Comparison of ENCODE assay signal across 8 cellular contexts in genomic region chr17:7572588-7573323, GRCh38. TPM values are rescaled to one million over a fixed set of nuclear protein-coding genes. Genes with fewer than 3 reads are reported as not detected.
DNase-seq lines count a peak whose midpoint lies in the region; ATAC-seq and FAIRE-seq lines count a peak whose summit lies in the region.

No MANE protein-coding gene starts in this region.

- peak overlapping the region; percentile 98 for H3K27ac Mint-ChIP-seq in activated T-cell treated with anti-CD3 and anti-CD28 coated beads, Interleukin-2, amount 50 U/mL, for 72 hours
- peak overlapping the region; percentile 100 for H3K27ac Mint-ChIP-seq in stimulated activated naive B cell treated with anti-CD40 and anti-IgM and Interleukin-4, amounts not matched to agents 10 μg/mL and 1 μg/mL and 100 μg/mL, for 72 hours

- peak; percentile 87 for FAIRE-seq in RCC 7860 (lab: Jason Lieb, UNC)

- peaks cover 55 to 67% of the 10 kb centered on the region in 2 donors for H3K36me3 ChIP-seq in muscle layer of duodenum (ENCODE audit: control insufficient read depth in 1 of 2, insufficient read depth in 2 of 2, low read length in 2 of 2)

- H3K27ac ChIP-seq in muscle layer of duodenum (ENCODE audit: low read length), result peak overlapping the region; percentile 98

- no peaks in the 10 kb centered on the region for H3K9me3 ChIP-seq in muscle layer of duodenum (ENCODE audit: control insufficient read depth in 1 of 2, low read length in 2 of 2)

- peak overlapping the region; percentile 98 to 99 for H3K4me3 Mint-ChIP-seq in activated T-cell treated with anti-CD3 and anti-CD28 coated beads, Interleukin-2, amount 50 U/mL, for 72 hours
- H3K4me3 Mint-ChIP-seq in stimulated activated naive B cell treated with anti-CD40 and anti-IgM and Interleukin-4, amounts not matched to agents 10 μg/mL and 1 μg/mL and 100 μg/mL, for 72 hours, result peak overlapping the region; percentile 98 to 99

- H3K4me1 Mint-ChIP-seq in activated T-cell treated with anti-CD3 and anti-CD28 coated beads, Interleukin-2, amount 50 U/mL, for 72 hours (ENCODE audit: low read depth), result peaks cover 70% of the 10 kb centered on the region
- peaks cover 28 to 75% of the 10 kb centered on the region in 2 donors for H3K4me1 Mint-ChIP-seq in stimulated activated naive B cell treated with anti-CD40 and anti-IgM and Interleukin-4, amounts not matched to agents 10 μg/mL and 1 μg/mL and 100 μg/mL, for 72 hours

- in situ Hi-C loops in Caki2 (cut with HindIII; ENCODE audit: low pct_unique_long_range_greater_than_20kb, low sequenced_read_pairs), result no loop called here

- peaks cover 25 to 41% of the 10 kb centered on the region in 2 donors for H3K36me3 Mint-ChIP-seq in activated T-cell treated with anti-CD3 and anti-CD28 coated beads, Interleukin-2, amount 50 U/mL, for 72 hours (ENCODE audit: insufficient read depth in 2 of 2)
- H3K36me3 Mint-ChIP-seq in stimulated activated naive B cell treated with anti-CD40 and anti-IgM and Interleukin-4, amounts not matched to agents 10 μg/mL and 1 μg/mL and 100 μg/mL, for 72 hours, result peaks cover 73 to 89% of the 10 kb centered on the region in 2 donors

- ATAC-seq in GM21529 (IDR thresholded peaks at IDR 0.05; ENCODE audit: unreplicated experiment), result peak; percentile 89
- peak; percentile 86 for ATAC-seq in activated T-cell treated with anti-CD3 and anti-CD28 coated beads, Interleukin-2, amount 50 U/mL, for 72 hours (replicated peaks in 1 of 2)
- ATAC-seq in esophagus mucosa, result peak; percentile 91
- ATAC-seq in stimulated activated naive B cell treated with anti-CD40 and anti-IgM and Interleukin-4, amounts not matched to agents 10 μg/mL and 1 μg/mL and 100 μg/mL, for 72 hours (replicated peaks), result peak; percentile 89 to 93

- peak; percentile 97 for DNase-seq in Caki2 (ENCODE audit: low read depth)
- peak; percentile 80 for DNase-seq in KG1 (lab: John Stamatoyannopoulos, UW)
- DNase-seq in RCC 7860 (ENCODE audit: low spot score), result peak; percentile 98
- DNase-seq in activated T-cell treated with anti-CD3 and anti-CD28 coated beads, Interleukin-2, amount 50 U/mL, for 72 hours, result peak in 1 of 2 donors; percentile 100
- DNase-seq in stimulated activated naive B cell treated with anti-CD40 and anti-IgM and Interleukin-4, amounts not matched to agents 10 μg/mL and 1 μg/mL and 100 μg/mL, for 72 hours, result peak; percentile 100

- H3K4me3 ChIP-seq in muscle layer of duodenum (ENCODE audit: low read depth in 1 of 2, low read length in 2 of 2), result peak overlapping the region; percentile 74 to 86

- peaks cover 10 to 37% of the 10 kb centered on the region in 2 donors for H3K4me1 ChIP-seq in muscle layer of duodenum (ENCODE audit: control insufficient read depth in 1 of 2, insufficient read depth in 2 of 2, low read length in 2 of 2)

- H3K9me3 Mint-ChIP-seq in activated T-cell treated with anti-CD3 and anti-CD28 coated beads, Interleukin-2, amount 50 U/mL, for 72 hours, result no peaks in the 10 kb centered on the region
- H3K9me3 Mint-ChIP-seq in stimulated activated naive B cell treated with anti-CD40 and anti-IgM and Interleukin-4, amounts not matched to agents 10 μg/mL and 1 μg/mL and 100 μg/mL, for 72 hours, result peaks cover 1 to 3% of the 10 kb centered on the region in 2 donors

- H3K27me3 Mint-ChIP-seq in activated T-cell treated with anti-CD3 and anti-CD28 coated beads, Interleukin-2, amount 50 U/mL, for 72 hours (ENCODE audit: low read depth), result no peaks in the 10 kb centered on the region
- H3K27me3 Mint-ChIP-seq in stimulated activated naive B cell treated with anti-CD40 and anti-IgM and Interleukin-4, amounts not matched to agents 10 μg/mL and 1 μg/mL and 100 μg/mL, for 72 hours, result peaks cover 5 to 7% of the 10 kb centered on the region in 2 donors

- H3K27me3 ChIP-seq in muscle layer of duodenum (ENCODE audit: low read depth, low read length), result no peaks in the 10 kb centered on the region

RNA-seq across cellular contexts. Expression of gene CD68, which starts 6.7 kb away (rescaled TPM):
- 57.9 and 93.2 TPM in 2 replicates for total RNA-seq in Caki2 (2014; rRNA removed; shearing (Covaris generic); ENCODE audit: low replicate concordance)
- 10 to 100 TPM; 10.3 to 28.1 TPM for total RNA-seq in activated T-cell treated with anti-CD3 and anti-CD28 coated beads, Interleukin-2, amount 50 U/mL, for 72 hours
- total RNA-seq in esophagus mucosa, result 61.3 TPM

RNA-seq across cellular contexts. Expression of gene MPDU1, which starts 10.9 kb away (rescaled TPM):
- total RNA-seq in Caki2 (2014; rRNA removed; shearing (Covaris generic); ENCODE audit: low replicate concordance), result 96.4 and 130 TPM in 2 replicates
- 10 to 100 TPM; 44.0 to 51.9 TPM for total RNA-seq in activated T-cell treated with anti-CD3 and anti-CD28 coated beads, Interleukin-2, amount 50 U/mL, for 72 hours
- 36.7 TPM for total RNA-seq in esophagus mucosa

RNA-seq across cellular contexts. Expression of gene SENP3, which starts 11.0 kb away (rescaled TPM):
- total RNA-seq in Caki2 (2014; rRNA removed; shearing (Covaris generic); ENCODE audit: low replicate concordance), result 105 and 115 TPM in 2 replicates
- total RNA-seq in activated T-cell treated with anti-CD3 and anti-CD28 coated beads, Interleukin-2, amount 50 U/mL, for 72 hours, result 10 to 100 TPM; 41.8 to 55.3 TPM
- 34.5 TPM for total RNA-seq in esophagus mucosa

RNA-seq across cellular contexts. Expression of gene TNFSF13, which starts 14.2 kb away (rescaled TPM):
- 5.1 and 6.2 TPM in 2 replicates for total RNA-seq in Caki2 (2014; rRNA removed; shearing (Covaris generic); ENCODE audit: low replicate concordance)
- total RNA-seq in activated T-cell treated with anti-CD3 and anti-CD28 coated beads, Interleukin-2, amount 50 U/mL, for 72 hours, result 1 to 10 TPM; 4.3 to 7.8 TPM
- total RNA-seq in esophagus mucosa, result 6.4 TPM

RNA-seq across cellular contexts. Expression of gene SOX15, which starts 17.1 kb away (rescaled TPM):
- not detected in 2 replicates for total RNA-seq in Caki2 (2014; rRNA removed; shearing (Covaris generic); ENCODE audit: low replicate concordance)
- total RNA-seq in activated T-cell treated with anti-CD3 and anti-CD28 coated beads, Interleukin-2, amount 50 U/mL, for 72 hours, result under 1 TPM; 0.34 to 0.86 TPM
- total RNA-seq in esophagus mucosa, result 74.0 TPM
